ENCODE assay signal across 8 cellular contexts in genomic region chr13:19782727-19783682, GRCh38. TPM values are rescaled to one million over a fixed set of nuclear protein-coding genes. Genes with fewer than 3 reads are reported as not detected.
DNase-seq lines count a peak whose midpoint lies in the region; ATAC-seq and TF ChIP-seq lines count a peak whose summit lies in the region.
"Not testable (repeated sequence)": the region's sequence is repeated elsewhere in the genome, so short reads cannot be mapped to it uniquely, and the experiment has no call there.

PSPC1 (minus strand) TSS chr13:19782945; CDS start chr13:19782757, 188 bp downstream.

- H3K27me3 Mint-ChIP-seq in CD4-positive, alpha-beta memory T cell, result not testable (repeated sequence)

- ATAC-seq in GM19467 (IDR thresholded peaks at IDR 0.05; ENCODE audit: unreplicated experiment), result peak; percentile 83
- ATAC-seq in lower lobe of right lung, result peak; percentile 98

- H3K9me3 Mint-ChIP-seq in CD4-positive, alpha-beta memory T cell, result not testable (repeated sequence)

- not testable (repeated sequence) for TF ChIP-seq CTCF in lower lobe of right lung (IDR thresholded peaks at IDR 0.05)

- POLR2A ChIA-PET in CD4-positive, alpha-beta memory T cell (lab: Charles Lee; ENCODE audit: partially characterized antibody), result interaction anchor here (0.8 to 3.8 kb wide), 14 partner anchors 9 to 177 kb away, joined by 3 to 82 read pairs (median 4); partner anchors contain the start of genes MPHOSPH8, ZMYM2 and ZMYM5

- peak within 1 kb of the TSS; percentile 98 to 99 (median 99) for H3K27ac Mint-ChIP-seq in CD4-positive, alpha-beta memory T cell

- H3K27me3 ChIP-seq in CD4-positive, alpha-beta memory T cell (ENCODE audit: insufficient read depth, low read length); lower lobe of right lung (ENCODE audit: low read depth): not testable (repeated sequence)

- not testable (repeated sequence) for H3K4me1 ChIP-seq in CD4-positive, alpha-beta memory T cell (ENCODE audit: insufficient read depth, low read length); lower lobe of right lung

- H3K4me3 ChIP-seq in CD4-positive, alpha-beta memory T cell (ENCODE audit: low read length in 2 of 2), result peak within 1 kb of the TSS; percentile 93 to 95
- H3K4me3 ChIP-seq in lower lobe of right lung, result peak within 1 kb of the TSS; percentile 83

- H3K4me1 Mint-ChIP-seq in CD4-positive, alpha-beta memory T cell, result not testable (repeated sequence)

- intact Hi-C loops in CD4-positive, alpha-beta memory T cell (cut with micrococcal nuclease), result loop anchor here (1.0 to 5.0 kb wide), 3 partner anchors 80 to 175 kb away; partner anchors contain the start of genes MPHOSPH8, ZMYM2 and ZMYM5
- intact Hi-C loops in lower lobe of right lung (cut with DNase I), result not testable (repeated sequence)

- CTCF ChIA-PET in CD4-positive, alpha-beta memory T cell (lab: Charles Lee; ENCODE audit: partially characterized antibody), result interaction anchor here (0.8 to 1.6 kb wide), 6 partner anchors 12 to 1394 kb away, joined by 3 to 5 read pairs (median 3); no protein-coding TSS in a partner anchor

- not testable (repeated sequence) for H3K9me3 ChIP-seq in CD4-positive, alpha-beta memory T cell (ENCODE audit: control insufficient read depth in 1 of 2, low read length in 2 of 2); lower lobe of right lung

- peak within 1 kb of the TSS; percentile 88 for H3K27ac ChIP-seq in CD4-positive, alpha-beta memory T cell (ENCODE audit: low read depth, low read length)
- peak within 1 kb of the TSS; percentile 95 for H3K27ac ChIP-seq in lower lobe of right lung

- peak within 1 kb of the TSS; percentile 97 to 99 (median 98) for H3K4me3 Mint-ChIP-seq in CD4-positive, alpha-beta memory T cell

- peak; percentile 95 to 96 (median 96) for DNase-seq in CD4-positive, alpha-beta memory T cell
- DNase-seq in HS-5 (ENCODE audit: low read depth) (peak; percentile 45), lower lobe of right lung (peak; percentile 95)
- DNase-seq in NK-92 treated with Interleukin-12 subunit alpha and Interleukin-12 subunit beta, amount 100 ng/mL, for 24 hours (lab: John Stamatoyannopoulos, UW), result peak; percentile 95
- peak; percentile 96 for DNase-seq in activated CD8-positive, alpha-beta memory T cell treated with anti-CD3 and anti-CD28 coated beads for 24 hours
- DNase-seq in effector CD4-positive, alpha-beta T cell, result peak; percentile 92
- peak; percentile 87 to 93 (median 90) for DNase-seq in stimulated activated CD4-positive, alpha-beta T cell treated with anti-CD3 and anti-CD28 coated beads, TNF-alpha, amount 100 ng/mL, for 24 hours (ENCODE audit: low read depth in 3 of 3)

- H3K36me3 Mint-ChIP-seq in CD4-positive, alpha-beta memory T cell, result not testable (repeated sequence)

- H3K36me3 ChIP-seq in CD4-positive, alpha-beta memory T cell (ENCODE audit: insufficient read depth, low read length); lower lobe of right lung: not testable (repeated sequence)

RNA-seq across cellular contexts. Expression of gene PSPC1, which starts in this region (rescaled TPM):
- total RNA-seq in CD4-positive, alpha-beta memory T cell, result 10 to 100 TPM; 81.0 to 82.2 TPM
- 10 to 100 TPM; 29.2 to 35.5 TPM for polyA plus RNA-seq in CD4-positive, alpha-beta memory T cell
- 40.5 TPM for total RNA-seq in lower lobe of right lung

Comparison
In these comparisons a context has a peak if more than half of its experiments do, and no peak if none do; other contexts are left out.
1. Peak in every context shown above with its lines: DNase-seq, ATAC-seq, H3K4me3 ChIP-seq and H3K27ac ChIP-seq.
2. DNase-seq: peak in every context shown above with its lines; median percentile 96 in CD4-positive, alpha-beta memory T cell; 96 in activated CD8-positive, alpha-beta memory T cell treated with anti-CD3 and anti-CD28 coated beads for 24 hours; 95 in NK-92 treated with Interleukin-12 subunit alpha and Interleukin-12 subunit beta, amount 100 ng/mL, for 24 hours; 95 in lower lobe of right lung; 92 in effector CD4-positive, alpha-beta T cell; 90 in stimulated activated CD4-positive, alpha-beta T cell treated with anti-CD3 and anti-CD28 coated beads, TNF-alpha, amount 100 ng/mL, for 24 hours; 45 in HS-5.